1 cellular context compared by ENCODE assay signal in genomic region chr15:98889930-98890695, GRCh38.
TF ChIP-seq lines count a peak whose summit lies in the region.

No MANE protein-coding gene starts in this region.

TF ChIP-seq in HEK293, 187 proteins besides CTCF, POLR2A, EP300 and RAD21 (continued from another document):
- TF ChIP-seq ZNF302 (tag by site-specific recombination; IDR thresholded peaks at IDR 0.05; ENCODE audit: low read depth) (no peak), ZNF335 (tag by site-specific recombination; conservative IDR thresholded peaks at IDR 0.05) (no peak), ZFHX2 (tag by site-specific recombination; conservative IDR thresholded peaks at IDR 0.05) (0 out of 2 replicates have a peak, but pooled peaks have one; percentile 16), HOXA7 (CRISPR knock-in tag; IDR thresholded peaks at IDR 0.05; ENCODE audit: borderline replicate concordance) (no peak), ZNF629 (tag by site-specific recombination; IDR thresholded peaks at IDR 0.05) (peak; percentile 72), GFI1B (tag by site-specific recombination; IDR thresholded peaks at IDR 0.05) (no peak), ZNF138 (tag by site-specific recombination; IDR thresholded peaks at IDR 0.05; ENCODE audit: borderline replicate concordance) (no peak), SP7 (tag by site-specific recombination; IDR thresholded peaks at IDR 0.05) (0 out of 2 replicates have a peak, but pooled peaks have one; percentile 32), ZNF2 (tag by site-specific recombination; IDR thresholded peaks at IDR 0.05) (no peak), ZNF600 (tag by site-specific recombination; IDR thresholded peaks at IDR 0.05) (peak; percentile 79), ZNF433 (tag by site-specific recombination; IDR thresholded peaks at IDR 0.05; ENCODE audit: low read depth) (no peak), REST (tag by site-specific recombination; IDR thresholded peaks at IDR 0.05) (no peak), ZNF175 (tag by site-specific recombination; IDR thresholded peaks at IDR 0.05) (no peak), ZBTB1 (tag by site-specific recombination; IDR thresholded peaks at IDR 0.05) (no peak), ZFP69B (tag by site-specific recombination; IDR thresholded peaks at IDR 0.05) (no peak), ZNF692 (tag by site-specific recombination; IDR thresholded peaks at IDR 0.05) (no peak)
- TF ChIP-seq, protein P1, sequence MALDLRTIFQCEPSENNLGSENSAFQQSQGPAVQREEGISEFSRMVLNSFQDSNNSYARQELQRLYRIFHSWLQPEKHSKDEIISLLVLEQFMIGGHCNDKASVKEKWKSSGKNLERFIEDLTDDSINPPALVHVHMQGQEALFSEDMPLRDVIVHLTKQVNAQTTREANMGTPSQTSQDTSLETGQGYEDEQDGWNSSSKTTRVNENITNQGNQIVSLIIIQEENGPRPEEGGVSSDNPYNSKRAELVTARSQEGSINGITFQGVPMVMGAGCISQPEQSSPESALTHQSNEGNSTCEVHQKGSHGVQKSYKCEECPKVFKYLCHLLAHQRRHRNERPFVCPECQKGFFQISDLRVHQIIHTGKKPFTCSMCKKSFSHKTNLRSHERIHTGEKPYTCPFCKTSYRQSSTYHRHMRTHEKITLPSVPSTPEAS (tag by site-specific recombination; IDR thresholded peaks at IDR 0.05): no peak
